ENCODE assay signal across 10 cellular contexts in genomic region chrX:109839694-109840358, GRCh38.
A peak's percentile ranks its signal among the peaks of the same experiment; 100 is the strongest.
DNase-seq lines count a peak whose midpoint lies in the region; ATAC-seq, FAIRE-seq and TF ChIP-seq lines count a peak whose summit lies in the region.
"Had no signal": no experiment of that assay in that cellular context is flagged by ENCODE, and none has a peak within 500 bp of the region (broad histone marks: within the 10 kb centered on the region; RNA-seq: fewer than 3 reads in every experiment).

No MANE protein-coding gene starts in this region.

- H3K36me3 Mint-ChIP-seq in stimulated activated naive B cell treated with anti-CD40 and anti-IgM and Interleukin-4, amounts not matched to agents 10 μg/mL and 1 μg/mL and 100 μg/mL, for 72 hours, result no peaks in the 10 kb centered on the region

- no peak overlapping the region for H3K27ac Mint-ChIP-seq in stimulated activated naive B cell treated with anti-CD40 and anti-IgM and Interleukin-4, amounts not matched to agents 10 μg/mL and 1 μg/mL and 100 μg/mL, for 72 hours
- H3K27ac Mint-ChIP-seq: activated B cell treated with CpG ODN at 0.5 μM for 24 hours had no signal

- peaks cover 0 to 4% of the 10 kb centered on the region in 2 donors for H3K27me3 Mint-ChIP-seq in stimulated activated naive B cell treated with anti-CD40 and anti-IgM and Interleukin-4, amounts not matched to agents 10 μg/mL and 1 μg/mL and 100 μg/mL, for 72 hours
- H3K27me3 Mint-ChIP-seq: activated B cell treated with CpG ODN at 0.5 μM for 24 hours had no signal

- H3K4me3 Mint-ChIP-seq in stimulated activated naive B cell treated with anti-CD40 and anti-IgM and Interleukin-4, amounts not matched to agents 10 μg/mL and 1 μg/mL and 100 μg/mL, for 72 hours, result no peak overlapping the region
- H3K4me3 Mint-ChIP-seq: activated B cell treated with CpG ODN at 0.5 μM for 24 hours had no signal

- FAIRE-seq in RCC 7860 (lab: Jason Lieb, UNC), result no peak
- FAIRE-seq: endothelial cell of umbilical vein had no signal

- peak; percentile 14 to 28 for ATAC-seq in stimulated activated naive B cell treated with anti-CD40 and anti-IgM and Interleukin-4, amounts not matched to agents 10 μg/mL and 1 μg/mL and 100 μg/mL, for 72 hours (replicated peaks)
- no peak for ATAC-seq in GM21619 (IDR thresholded peaks at IDR 0.05; ENCODE audit: unreplicated experiment)

- H3K4me1 Mint-ChIP-seq in stimulated activated naive B cell treated with anti-CD40 and anti-IgM and Interleukin-4, amounts not matched to agents 10 μg/mL and 1 μg/mL and 100 μg/mL, for 72 hours, result peaks cover 0 to 2% of the 10 kb centered on the region in 2 donors

- DNase-seq in SKM-1 treated with dmso at 0.1 percent for 144 hours (lab: John Stamatoyannopoulos, UW; ENCODE audit: unreplicated experiment) (peak; percentile 28), SKM-1 (lab: John Stamatoyannopoulos, UW; ENCODE audit: unreplicated experiment) (no peak), RCC 7860 (ENCODE audit: low spot score) (peak; percentile 21), fibroblast of the aortic adventitia (ENCODE audit: low read depth) (peak; percentile 26), NCI-H748 (lab: John Stamatoyannopoulos, UW; ENCODE audit: unreplicated experiment) (no peak), NCI-H2029 treated with DMSO at 0.1 percent for 48 hours (lab: John Stamatoyannopoulos, UW) (no peak)
- DNase-seq in stimulated activated naive B cell treated with anti-CD40 and anti-IgM and Interleukin-4, amounts not matched to agents 10 μg/mL and 1 μg/mL and 100 μg/mL, for 72 hours, result no peak
- DNase-seq: activated B cell treated with CpG ODN at 0.5 μM for 24 hours had no signal

- TF ChIP-seq CTCF in fibroblast of the aortic adventitia (IDR thresholded peaks at IDR 0.05; ENCODE audit: insufficient read depth, low read length), result no peak

- H3K9me3 Mint-ChIP-seq in stimulated activated naive B cell treated with anti-CD40 and anti-IgM and Interleukin-4, amounts not matched to agents 10 μg/mL and 1 μg/mL and 100 μg/mL, for 72 hours, result no peaks in the 10 kb centered on the region
- H3K9me3 Mint-ChIP-seq: activated B cell treated with CpG ODN at 0.5 μM for 24 hours had no signal

- H3K4me3 ChIP-seq in fibroblast of the aortic adventitia (ENCODE audit: low read depth, low read length), result no peak overlapping the region

Comparison
In these comparisons a context has a peak if more than half of its experiments do, and no peak if none do; other contexts are left out.
1. DNase-seq: peak in SKM-1 treated with dmso at 0.1 percent for 144 hours (single experiment), RCC 7860 (single experiment) and fibroblast of the aortic adventitia (single experiment); none in SKM-1 (single experiment), stimulated activated naive B cell treated with anti-CD40 and anti-IgM and Interleukin-4, amounts not matched to agents 10 μg/mL and 1 μg/mL and 100 μg/mL, for 72 hours (single experiment), NCI-H748 (single experiment) and NCI-H2029 treated with DMSO at 0.1 percent for 48 hours (single experiment).